Comparison of ENCODE assay signal across 8 cellular contexts in the genomic region with DNA sequence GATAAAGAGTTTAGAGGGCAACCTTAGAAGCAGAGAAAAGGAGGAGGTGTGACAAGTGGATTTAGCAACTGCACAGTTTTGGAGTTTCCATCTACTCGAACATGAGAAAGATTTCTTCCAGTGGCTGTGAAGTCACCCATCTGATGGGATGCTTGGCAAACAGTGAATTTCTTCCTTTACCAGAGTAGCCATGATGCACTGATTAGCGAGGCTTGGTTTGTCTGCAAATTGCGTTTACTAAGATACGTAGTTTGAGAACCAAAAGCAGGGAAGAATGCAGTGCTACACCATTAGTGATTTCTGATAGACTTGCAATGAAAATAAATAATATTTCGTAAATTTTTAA. TPM values are rescaled to one million over a fixed set of nuclear protein-coding genes. Genes with fewer than 3 reads are reported as not detected.
DNase-seq lines count a peak whose midpoint lies in the region; TF ChIP-seq lines count a peak whose summit lies in the region.

No MANE protein-coding gene starts in this region.

- H3K9ac ChIP-seq in fibroblast of lung (ENCODE audit: insufficient read depth, low read length) = peak overlapping the region; percentile 63

- DNase-seq in GM12864 (ENCODE audit: low read depth) = no peak
- no peak for DNase-seq in SJSA1 (ENCODE audit: low read depth in 1 of 2, low spot score in 2 of 2)
- no peak for DNase-seq in fibroblast of lung (ENCODE audit: low read depth in 2 of 2)
- DNase-seq in skeletal muscle cell (ENCODE audit: low read depth) = no peak
- DNase-seq in NOMO-1 treated with dmso at 0.1 percent for 144 hours (lab: John Stamatoyannopoulos, UW; ENCODE audit: unreplicated experiment) = no peak
- DNase-seq in LoVo (ENCODE audit: low spot score) = no peak
- no peak for DNase-seq in NCI-H2171 treated with DMSO at 0.1 percent for 48 hours (lab: John Stamatoyannopoulos, UW)
- DNase-seq in activated gamma-delta T cell (lab: John Stamatoyannopoulos, UW) = no peak

- H3K4me2 ChIP-seq in fibroblast of lung (ENCODE audit: extremely low read depth, insufficient read depth, low read length) = peak overlapping the region; percentile 98

- peak overlapping the region; percentile 3; the same call in 1 of the 2 replicates for H3K27ac ChIP-seq in SJSA1
- H3K27ac ChIP-seq in fibroblast of lung (ENCODE audit: insufficient read depth, low read length) = peak overlapping the region; percentile 90

- peaks cover 3% of the 10 kb centered on the region for H4K20me1 ChIP-seq in fibroblast of lung (ENCODE audit: control insufficient read depth, extremely low read depth, insufficient read depth, low read length)

- H3K9me3 ChIP-seq in SJSA1 (replicated peaks) = no peaks in the 10 kb centered on the region
- H3K9me3 ChIP-seq in fibroblast of lung (ENCODE audit: control insufficient read depth, insufficient read depth, low read depth, low read length) = no peaks in the 10 kb centered on the region

- H3K4me3 ChIP-seq in GM12864 (ENCODE audit: low read depth, low read length) (peak overlapping the region; percentile 94), SJSA1 (peak overlapping the region; percentile 68), fibroblast of lung (replicated peaks in 1 of 4; ENCODE audit: control extremely low read depth in 1 of 4, insufficient read depth in 1 of 4, low read depth in 3 of 4, low read length in 4 of 4) (peak overlapping the region; percentile 57 to 90 (median 86)), skeletal muscle cell (ENCODE audit: low read depth, low read length) (peak overlapping the region; percentile 81)

- peak overlapping the region; percentile 86 for H2AFZ ChIP-seq in fibroblast of lung (ENCODE audit: low read length)

- H3K79me2 ChIP-seq in fibroblast of lung (ENCODE audit: control insufficient read depth, insufficient read depth, low read length) = peaks cover 42% of the 10 kb centered on the region

- no peaks in the 10 kb centered on the region for H3K27me3 ChIP-seq in SJSA1 (replicated peaks)
- H3K27me3 ChIP-seq in fibroblast of lung (ENCODE audit: control insufficient read depth, insufficient read depth, low read length) = no peaks in the 10 kb centered on the region

- no peak for TF ChIP-seq CTCF in GM12864 (IDR thresholded peaks at IDR 0.05; ENCODE audit: low read depth, low read length, missing control alignments)
- TF ChIP-seq CTCF in fibroblast of lung (conservative IDR thresholded peaks at IDR 0.05 in 1 of 2, IDR thresholded peaks at IDR 0.05 in 1 of 2; ENCODE audit: low read depth in 1 of 2, low read length in 2 of 2) = no peak

- H3K4me1 ChIP-seq in SJSA1 (replicated peaks) (0 out of 2 replicates have a peak, but pooled peaks cover 4% of the 10 kb centered on the region), fibroblast of lung (ENCODE audit: control insufficient read depth, extremely low read depth, insufficient read depth, low read length) (peaks cover 4% of the 10 kb centered on the region)

- H3K36me3 ChIP-seq in SJSA1 (0 out of 2 replicates have a peak, but pooled peaks cover 3% of the 10 kb centered on the region), fibroblast of lung (ENCODE audit: control insufficient read depth, insufficient read depth, low read length) (no peaks in the 10 kb centered on the region)

RNA-seq across cellular contexts. Expression of gene STARD4, which starts 0.8 kb away (rescaled TPM):
- total RNA-seq in SJSA1 (2014; rRNA removed; shearing (Covaris generic)) = 38.9 and 53.9 TPM in 2 replicates
- total RNA-seq in fibroblast of lung = 88.6 and 154 TPM in 2 replicates
- polyA plus RNA-seq in fibroblast of lung = 39.1 and 74.6 TPM in 2 replicates
- 32.6 and 53.1 TPM in 2 replicates for polyA plus RNA-seq in fibroblast of lung (2012)
- 15.7 and 42.7 TPM in 2 replicates for polyA minus RNA-seq in fibroblast of lung (ENCODE audit: low replicate concordance)
